ENCODE assay signal across 9 cellular contexts in the genomic region with DNA sequence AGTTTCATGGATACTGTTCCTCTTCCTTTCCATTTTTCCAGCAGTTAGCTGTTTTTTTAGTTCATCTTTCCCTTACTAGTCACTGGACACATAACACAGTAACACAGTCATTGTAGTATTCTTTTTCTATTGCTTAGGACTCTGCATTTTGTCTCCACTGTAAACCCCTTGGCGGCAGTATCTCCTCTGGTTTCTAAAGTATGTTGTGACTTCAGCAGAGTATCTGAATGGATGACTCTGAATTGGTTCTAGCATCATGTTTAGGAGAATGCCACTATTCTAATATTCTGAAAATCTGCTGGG. TPM values are rescaled to one million over a fixed set of nuclear protein-coding genes. Genes with fewer than 3 reads are reported as not detected.
DNase-seq lines count a peak whose midpoint lies in the region; ATAC-seq and TF ChIP-seq lines count a peak whose summit lies in the region.
"Had no signal": no experiment of that assay in that cellular context is flagged by ENCODE, and none has a peak within 500 bp of the region (broad histone marks: within the 10 kb centered on the region; RNA-seq: fewer than 3 reads in every experiment).

No MANE protein-coding gene starts in this region.

- peaks cover 13% of the 10 kb centered on the region for H3K36me3 Mint-ChIP-seq in activated naive CD8-positive, alpha-beta T cell treated with anti-CD3 and anti-CD28 coated beads, Interleukin-2, amount 10 ng/mL, durations not matched to agents 7 days and 5 days
- H3K36me3 Mint-ChIP-seq in activated naive CD8-positive, alpha-beta T cell treated with anti-CD3 and anti-CD28 coated beads for 36 hours: peaks cover 24% of the 10 kb centered on the region
- H3K36me3 Mint-ChIP-seq in type B pancreatic cell: no peaks in the 10 kb centered on the region

- H3K4me3 ChIP-seq in mammary epithelial cell (replicated peaks in 1 of 3; ENCODE audit: insufficient read depth in 1 of 3, low read depth in 2 of 3, low read length in 3 of 3): no peak overlapping the region
- H3K4me3 ChIP-seq: SJSA1 had no signal

- no peaks in the 10 kb centered on the region for H3K9me3 Mint-ChIP-seq in activated naive CD8-positive, alpha-beta T cell treated with anti-CD3 and anti-CD28 coated beads, Interleukin-2, amount 10 ng/mL, durations not matched to agents 7 days and 5 days
- no peaks in the 10 kb centered on the region for H3K9me3 Mint-ChIP-seq in activated naive CD8-positive, alpha-beta T cell treated with anti-CD3 and anti-CD28 coated beads for 36 hours
- H3K9me3 Mint-ChIP-seq in type B pancreatic cell: no peaks in the 10 kb centered on the region

- H3K4me3 Mint-ChIP-seq in activated naive CD8-positive, alpha-beta T cell treated with anti-CD3 and anti-CD28 coated beads, Interleukin-2, amount 10 ng/mL, durations not matched to agents 7 days and 5 days: peak overlapping the region; percentile 58
- no peak overlapping the region for H3K4me3 Mint-ChIP-seq in activated naive CD8-positive, alpha-beta T cell treated with anti-CD3 and anti-CD28 coated beads for 36 hours
- no peak overlapping the region for H3K4me3 Mint-ChIP-seq in type B pancreatic cell

- POLR2A ChIA-PET in activated naive CD8-positive, alpha-beta T cell treated with anti-CD3 and anti-CD28 coated beads, Interleukin-2, amount 10 ng/mL, durations not matched to agents 7 days and 5 days (lab: Charles Lee): no interaction called here

- H3K4me1 ChIP-seq in mammary epithelial cell (ENCODE audit: insufficient read depth, low read length): peaks cover 3% of the 10 kb centered on the region

- WGBS in mammary epithelial cell (ENCODE audit: low coverage, missing lambda C conversion rate): 83% methylated on average over 1 of the region's 1 CpG

- no peaks in the 10 kb centered on the region for H3K27me3 Mint-ChIP-seq in activated naive CD8-positive, alpha-beta T cell treated with anti-CD3 and anti-CD28 coated beads, Interleukin-2, amount 10 ng/mL, durations not matched to agents 7 days and 5 days
- no peaks in the 10 kb centered on the region for H3K27me3 Mint-ChIP-seq in activated naive CD8-positive, alpha-beta T cell treated with anti-CD3 and anti-CD28 coated beads for 36 hours
- no peaks in the 10 kb centered on the region for H3K27me3 Mint-ChIP-seq in type B pancreatic cell

- CTCF ChIA-PET in mammary epithelial cell (lab: Charles Lee; ENCODE audit: low non-redundant PET): no interaction called here

- intact Hi-C loops in mammary epithelial cell (cut with micrococcal nuclease): loop anchor here (10.0 kb wide), 1 partner anchor 338 kb away; no protein-coding TSS in a partner anchor

- H3K9me3 ChIP-seq in mammary epithelial cell (replicated peaks; ENCODE audit: insufficient read depth, low read length): no peaks in the 10 kb centered on the region
- H3K9me3 ChIP-seq: SJSA1 had no signal

- TF ChIP-seq CTCF in mammary epithelial cell (conservative IDR thresholded peaks at IDR 0.05 in 1 of 2, IDR thresholded peaks at IDR 0.05 in 1 of 2; ENCODE audit: extremely low read depth in 1 of 2, insufficient read depth in 1 of 2, low read depth in 1 of 2, low read length in 2 of 2) (no peak), type B pancreatic cell (conservative IDR thresholded peaks at IDR 0.05) (peak; percentile 41)

- H3K27ac ChIP-seq in mammary epithelial cell (ENCODE audit: insufficient read depth, low read depth, low read length): no peak overlapping the region
- H3K27ac ChIP-seq: SJSA1 had no signal

- no peaks in the 10 kb centered on the region for H3K36me3 ChIP-seq in mammary epithelial cell (ENCODE audit: insufficient read depth, low read length)
- H3K36me3 ChIP-seq: SJSA1 had no signal

- peak overlapping the region; percentile 88 for H3K4me2 ChIP-seq in mammary epithelial cell (ENCODE audit: insufficient read depth, low read depth, low read length)

- H3K4me1 Mint-ChIP-seq in activated naive CD8-positive, alpha-beta T cell treated with anti-CD3 and anti-CD28 coated beads, Interleukin-2, amount 10 ng/mL, durations not matched to agents 7 days and 5 days: peaks cover 22% of the 10 kb centered on the region
- H3K4me1 Mint-ChIP-seq in activated naive CD8-positive, alpha-beta T cell treated with anti-CD3 and anti-CD28 coated beads for 36 hours: peaks cover 22% of the 10 kb centered on the region
- H3K4me1 Mint-ChIP-seq in type B pancreatic cell (ENCODE audit: unreplicated experiment): peaks cover 14% of the 10 kb centered on the region

- no peak for ATAC-seq in activated naive CD8-positive, alpha-beta T cell treated with anti-CD3 and anti-CD28 coated beads, Interleukin-2, amount 10 ng/mL, durations not matched to agents 7 days and 5 days (ENCODE audit: low read depth)

- H4K20me1 ChIP-seq in mammary epithelial cell (ENCODE audit: insufficient read depth, low read length): no peaks in the 10 kb centered on the region

- DNase-seq in activated naive CD8-positive, alpha-beta T cell treated with anti-CD3 and anti-CD28 coated beads, Interleukin-2, amount 10 ng/mL, durations not matched to agents 7 days and 5 days: no peak
- DNase-seq in activated naive CD8-positive, alpha-beta T cell treated with anti-CD3 and anti-CD28 coated beads for 36 hours: no peak
- peak; percentile 36 for DNase-seq in NCI-H2196 treated with DMSO at 0.1 percent for 48 hours (lab: John Stamatoyannopoulos, UW; ENCODE audit: unreplicated experiment)
- no peak for DNase-seq in mammary epithelial cell
- DNase-seq in type B pancreatic cell (ENCODE audit: extremely low spot score, unreplicated experiment): no peak
- DNase-seq in islet precursor cell: no peak
- DNase-seq in nucleus accumbens (lab: John Stamatoyannopoulos, UW): no peak
- no peak for DNase-seq in HPDE6-E6E7 (ENCODE audit: extremely low spot score)

- H3K9ac ChIP-seq in mammary epithelial cell (ENCODE audit: insufficient read depth, low read length): no peak overlapping the region

- H3K27ac Mint-ChIP-seq in activated naive CD8-positive, alpha-beta T cell treated with anti-CD3 and anti-CD28 coated beads, Interleukin-2, amount 10 ng/mL, durations not matched to agents 7 days and 5 days: peak overlapping the region; percentile 3
- H3K27ac Mint-ChIP-seq in activated naive CD8-positive, alpha-beta T cell treated with anti-CD3 and anti-CD28 coated beads for 36 hours: no peak overlapping the region
- H3K27ac Mint-ChIP-seq in type B pancreatic cell: peak overlapping the region; percentile 15

- peaks cover 24% of the 10 kb centered on the region for H3K79me2 ChIP-seq in mammary epithelial cell (ENCODE audit: insufficient read depth, low read length)

- BruUV-seq in mammary epithelial cell (replicated peaks; lab: Mats Ljungman, UMichigan): no TSS peak

- no peaks in the 10 kb centered on the region for H3K27me3 ChIP-seq in mammary epithelial cell (ENCODE audit: insufficient read depth, low read length)
- H3K27me3 ChIP-seq: SJSA1 had no signal

- in situ Hi-C loops in mammary epithelial cell (cut with MboI; ENCODE audit: low sequenced_read_pairs in 2 of 2): loop anchor here in 1 of 2 donors (25.0 kb wide), 1 partner anchor 784 kb away; a partner anchor contains a TSS

- no peak overlapping the region for H2AFZ ChIP-seq in mammary epithelial cell (ENCODE audit: low read depth, low read length)

- dilution Hi-C loops in mammary epithelial cell (cut with HindIII; ENCODE audit: low sequenced_read_pairs): no loop called here

RNA-seq across cellular contexts. Expression of a gene that starts 2.2 kb away (rescaled TPM):
- 10 to 100 TPM; 22.8 to 24.0 TPM for total RNA-seq in activated naive CD8-positive, alpha-beta T cell treated with anti-CD3 and anti-CD28 coated beads, Interleukin-2, amount 10 ng/mL, durations not matched to agents 7 days and 5 days
- total RNA-seq in activated naive CD8-positive, alpha-beta T cell treated with anti-CD3 and anti-CD28 coated beads for 36 hours: 10 to 100 TPM; 25.7 to 26.0 TPM
- total RNA-seq in mammary epithelial cell (1 to 10 TPM; 2.8 to 7.6 TPM), type B pancreatic cell (ENCODE audit: low replicate concordance) (11.6 and 29.7 TPM in 2 replicates)
- polyA plus RNA-seq in mammary epithelial cell: 4.1 TPM
- 5.6 TPM for polyA minus RNA-seq in mammary epithelial cell
